In the genomic region with DNA sequence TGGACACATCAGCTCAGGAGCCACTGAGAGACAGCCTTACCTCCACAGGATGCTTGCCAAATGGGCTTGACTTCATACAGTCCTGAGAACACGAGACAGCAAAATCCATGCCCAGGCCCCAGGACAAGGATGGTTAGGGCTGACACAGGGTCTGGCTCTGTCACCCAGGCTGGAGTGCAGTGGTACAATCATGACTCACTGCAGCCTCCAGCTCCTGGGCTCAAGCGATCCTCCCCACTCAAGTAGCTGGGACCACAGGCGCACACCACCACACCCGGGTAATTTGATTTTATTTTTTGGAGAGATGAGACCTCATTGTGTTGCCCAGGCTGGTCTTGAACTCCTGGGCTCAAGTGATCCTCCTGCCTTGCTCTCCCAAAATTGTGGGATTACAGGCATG, we compare ENCODE assay signal across 7 cellular contexts. TPM values are rescaled to one million over a fixed set of nuclear protein-coding genes. Genes with fewer than 3 reads are reported as not detected.
DNase-seq lines count a peak whose midpoint lies in the region; ATAC-seq, FAIRE-seq and TF ChIP-seq lines count a peak whose summit lies in the region.
"Not testable (repeated sequence)": the region's sequence is repeated elsewhere in the genome, so short reads cannot be mapped to it uniquely, and the experiment has no call there.

No MANE protein-coding gene starts in this region.

- not testable (repeated sequence) for H3K9me3 ChIP-seq in PC-3 (ENCODE audit: low read length); endodermal cell (ENCODE audit: control insufficient read depth, low read length); upper lobe of right lung

- not testable (repeated sequence) for H3K4me2 ChIP-seq in PC-3 (ENCODE audit: low read length)

- not testable (repeated sequence) for H3K4me3 ChIP-seq in PC-3 (ENCODE audit: low read length); bronchial epithelial cell (ENCODE audit: low read depth, low read length); endodermal cell (ENCODE audit: low read length); upper lobe of right lung

- POLR2A ChIA-PET in PC-3 (lab: Charles Lee; ENCODE audit: unreplicated experiment) = not testable (repeated sequence)

- CTCF ChIA-PET in PC-3 (lab: Charles Lee) = not testable (repeated sequence)

- not testable (repeated sequence) for H3K27ac Mint-ChIP-seq in endodermal cell

- not testable (repeated sequence) for TF ChIP-seq CTCF in PC-3 (conservative IDR thresholded peaks at IDR 0.05; ENCODE audit: low read depth, low read length); bronchial epithelial cell (IDR thresholded peaks at IDR 0.05; ENCODE audit: insufficient read depth, low read length, severe bottlenecking); endodermal cell (conservative IDR thresholded peaks at IDR 0.05); upper lobe of right lung (IDR thresholded peaks at IDR 0.05)

- not testable (repeated sequence) for H3K27me3 ChIP-seq in PC-3 (ENCODE audit: low read length); bronchial epithelial cell (ENCODE audit: control insufficient read depth, insufficient read depth, low read length); endodermal cell (ENCODE audit: control insufficient read depth, insufficient read depth, low read length, poor library complexity, severe bottlenecking)
- peaks cover 16% of the 10 kb centered on the region for H3K27me3 ChIP-seq in upper lobe of right lung

- H3K9me2 ChIP-seq in PC-3 (replicated peaks; ENCODE audit: low read length) = not testable (repeated sequence)

- 81 to 86% methylated on average over 4 of the region's 4 CpGs for WGBS in endodermal cell (ENCODE audit: insufficient coverage in 1 of 2, insufficient read length in 1 of 2), 2 experiments

- H3F3A ChIP-seq in PC-3 (ENCODE audit: low read length, unreplicated experiment) = not testable (repeated sequence)

- not testable (repeated sequence) for H3K27me3 Mint-ChIP-seq in endodermal cell (ENCODE audit: insufficient read depth)

- H3K4me1 Mint-ChIP-seq in endodermal cell = not testable (repeated sequence)

- FAIRE-seq in bronchial epithelial cell (lab: Jason Lieb, UNC) = peak; percentile 100

- DNase-seq in PC-3 (peak; percentile 15), endodermal cell (peak; percentile 20), islet precursor cell (peak; percentile 51), mesenteric fat pad (ENCODE audit: low spot score) (peak; percentile 68), upper lobe of right lung (peak; percentile 40)
- DNase-seq in activated CD8-positive, alpha-beta memory T cell treated with anti-CD3 and anti-CD28 coated beads for 24 hours = peak; percentile 19
- not testable (repeated sequence) for DNase-seq in bronchial epithelial cell (ENCODE audit: low read depth)

- H3K4me1 ChIP-seq in PC-3 (ENCODE audit: insufficient read depth, low read length); endodermal cell (ENCODE audit: control insufficient read depth, insufficient read depth, low read length); upper lobe of right lung: not testable (repeated sequence)

- BruUV-seq in PC-3 (replicated peaks; lab: Mats Ljungman, UMichigan) = not testable (repeated sequence)

- intact Hi-C loops in PC-3 (cut with micrococcal nuclease); upper lobe of right lung (cut with DNase I): not testable (repeated sequence)

- H3K27ac ChIP-seq in PC-3 (ENCODE audit: low read length); endodermal cell (ENCODE audit: low read depth, low read length); upper lobe of right lung: not testable (repeated sequence)

- H3K36me3 ChIP-seq in PC-3 (ENCODE audit: low read depth, low read length); bronchial epithelial cell (ENCODE audit: control insufficient read depth, insufficient read depth, low read length); endodermal cell (ENCODE audit: control insufficient read depth, insufficient read depth, low read length); upper lobe of right lung: not testable (repeated sequence)

- not testable (repeated sequence) for H3K79me2 ChIP-seq in PC-3 (ENCODE audit: low read length)

- H3K9me3 Mint-ChIP-seq in endodermal cell = not testable (repeated sequence)

- H3K9ac ChIP-seq in PC-3 (ENCODE audit: low read length); endodermal cell (ENCODE audit: extremely low read depth, low read length, poor library complexity, severe bottlenecking): not testable (repeated sequence)

- H3K36me3 Mint-ChIP-seq in endodermal cell (ENCODE audit: low read depth) = not testable (repeated sequence)

- H2AFZ ChIP-seq in PC-3 (ENCODE audit: low read length) = not testable (repeated sequence)

- not testable (repeated sequence) for H4K20me1 ChIP-seq in PC-3 (ENCODE audit: low read length)

- not testable (repeated sequence) for H3K4me3 Mint-ChIP-seq in endodermal cell

- peak; percentile 14; the same call in 1 of the 2 replicates for ATAC-seq in PC-3
- ATAC-seq in upper lobe of right lung = not testable (repeated sequence)

RNA-seq across cellular contexts. Expression of a gene that starts 21.0 kb away (rescaled TPM):
- total RNA-seq in PC-3 (2014; rRNA removed) = 89.5 and 105 TPM in 2 replicates
- 32.6 and 35.8 TPM in 2 replicates for total RNA-seq in bronchial epithelial cell
- total RNA-seq in endodermal cell = 10 to 100 TPM; 74.8 to 76.1 TPM
- polyA plus RNA-seq in endodermal cell (2013, experiment 1 of 2) = 84.3 TPM
- 82.9 TPM for polyA plus RNA-seq in endodermal cell (2013, experiment 2 of 2)
- total RNA-seq in mesenteric fat pad = 66.4 TPM
- total RNA-seq in upper lobe of right lung = 42.3 TPM
